ENCODE assay signal across 9 cellular contexts in genomic region chr11:119709638-119710346, GRCh38. TPM values are rescaled to one million over a fixed set of nuclear protein-coding genes. Genes with fewer than 3 reads are reported as not detected.
A peak's percentile ranks its signal among the peaks of the same experiment; 100 is the strongest.
DNase-seq lines count a peak whose midpoint lies in the region; TF ChIP-seq lines count a peak whose summit lies in the region.
"Had no signal": no experiment of that assay in that cellular context is flagged by ENCODE, and none has a peak within 500 bp of the region (broad histone marks: within the 10 kb centered on the region; RNA-seq: fewer than 3 reads in every experiment).

No MANE protein-coding gene starts in this region.

- H3K4me3 ChIP-seq in hepatocyte, result no peak overlapping the region

- peak overlapping the region; percentile 34 for H3K4me2 ChIP-seq in hepatocyte

- peaks cover 41% of the 10 kb centered on the region for H3K4me1 ChIP-seq in hepatocyte (ENCODE audit: insufficient read depth)

- WGBS in hepatocyte (ENCODE audit: low lambda C conversion rate, missing lambda C conversion rate), result 61% methylated on average over 21 of the region's 22 CpGs

- no peak for TF ChIP-seq CTCF in hepatocyte (IDR thresholded peaks at IDR 0.05; ENCODE audit: poor library complexity)

- H2AFZ ChIP-seq in hepatocyte, result no peak overlapping the region

- no peaks in the 10 kb centered on the region for H3K9me2 ChIP-seq in hepatocyte (replicated peaks; ENCODE audit: insufficient read depth)

- peaks cover 10% of the 10 kb centered on the region for H3K79me2 ChIP-seq in hepatocyte

- H3K36me3 ChIP-seq in hepatocyte (replicated peaks; ENCODE audit: insufficient read depth, low read depth), result no peaks in the 10 kb centered on the region

- H3K27me3 ChIP-seq in hepatocyte, result no peaks in the 10 kb centered on the region

- no peaks in the 10 kb centered on the region for H3K9me3 ChIP-seq in hepatocyte (ENCODE audit: low read depth)

- H4K20me1 ChIP-seq in hepatocyte (ENCODE audit: insufficient read depth, poor library complexity, severe bottlenecking), result no peaks in the 10 kb centered on the region

- DNase-seq in stimulated activated CD4-positive, alpha-beta T cell treated with anti-CD3 and anti-CD28 coated beads, Interleukin-15, amount 100 ng/mL, for 24 hours, result peak; percentile 12
- DNase-seq in stimulated activated CD4-positive, alpha-beta T cell treated with anti-CD3 and anti-CD28 coated beads, Interleukin-4, amount 100 ng/mL, for 1 hour, result no peak
- DNase-seq in SKM-1 (lab: John Stamatoyannopoulos, UW; ENCODE audit: unreplicated experiment) (peak; percentile 81), hepatocyte (ENCODE audit: low spot score) (peak; percentile 75), activated T-cell treated with anti-CD3 and anti-CD28 coated beads for 4 hours (no peak), Kasumi-1 (lab: John Stamatoyannopoulos, UW) (no peak), NOMO-1 (lab: John Stamatoyannopoulos, UW; ENCODE audit: unreplicated experiment in 2 of 2) (no peak)
- DNase-seq in effector CD8-positive, alpha-beta T cell (lab: John Stamatoyannopoulos, UW), result no peak
- DNase-seq: activated naive CD8-positive, alpha-beta T cell treated with anti-CD3 and anti-CD28 coated beads, Interleukin-2, amount 10 ng/mL, durations not matched to agents 7 days and 5 days had no signal

- H3K27ac ChIP-seq in hepatocyte, result no peak overlapping the region

RNA-seq across cellular contexts. Expression of gene NECTIN1, which starts 19.2 kb away (rescaled TPM):
- 3.7 and 7.4 TPM in 2 replicates for total RNA-seq in hepatocyte
- polyA plus RNA-seq in hepatocyte, result 3.6 and 6.3 TPM in 2 replicates

Comparison
In these comparisons a context has a peak if more than half of its experiments do, and no peak if none do; other contexts are left out.
1. DNase-seq: peak in stimulated activated CD4-positive, alpha-beta T cell treated with anti-CD3 and anti-CD28 coated beads, Interleukin-15, amount 100 ng/mL, for 24 hours (single experiment), SKM-1 (single experiment) and hepatocyte (single experiment); none in stimulated activated CD4-positive, alpha-beta T cell treated with anti-CD3 and anti-CD28 coated beads, Interleukin-4, amount 100 ng/mL, for 1 hour (single experiment), activated T-cell treated with anti-CD3 and anti-CD28 coated beads for 4 hours (single experiment), Kasumi-1 (0 of 2), effector CD8-positive, alpha-beta T cell (single experiment) and NOMO-1 (0 of 2).